In the genomic region with DNA sequence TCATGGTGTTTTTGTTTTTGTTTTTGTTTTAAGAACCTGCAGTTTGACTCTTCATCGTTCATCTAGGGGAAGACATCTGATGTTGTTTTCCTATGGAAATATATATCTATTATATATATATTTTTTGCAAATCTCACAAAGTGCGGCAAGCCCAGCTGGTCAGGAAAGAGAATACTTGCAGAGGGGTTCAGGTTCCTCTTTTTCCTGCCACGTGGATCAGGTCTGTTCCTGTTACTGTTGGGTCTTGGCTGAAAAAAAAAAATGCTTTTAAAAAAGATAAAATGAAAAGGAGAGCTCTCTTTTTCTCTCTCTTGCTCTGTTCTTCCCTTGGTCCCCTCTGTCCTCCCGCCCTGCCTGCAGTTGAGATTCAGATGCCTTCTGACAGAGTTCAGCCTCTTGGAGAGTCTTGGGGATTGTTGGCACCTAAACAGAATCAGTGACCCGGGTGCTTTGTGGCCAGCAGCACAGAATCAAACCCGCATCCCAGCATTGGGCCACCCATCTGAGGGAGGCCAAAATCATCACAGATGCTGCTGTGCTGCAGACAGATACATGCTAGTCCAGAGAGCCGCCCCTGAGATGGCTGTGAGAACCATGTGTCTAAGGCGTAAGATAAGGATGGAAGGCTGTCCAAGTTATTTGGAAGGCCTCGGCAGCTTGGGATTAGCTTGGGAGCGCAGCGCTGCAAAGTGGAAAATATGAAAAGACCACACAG, we compare ENCODE assay signal across 15 cellular contexts.
A peak's percentile ranks its signal among the peaks of the same experiment; 100 is the strongest.
DNase-seq lines count a peak whose midpoint lies in the region; ATAC-seq and TF ChIP-seq lines count a peak whose summit lies in the region.
"Had no signal": no experiment of that assay in that cellular context is flagged by ENCODE, and none has a peak within 500 bp of the region (broad histone marks: within the 10 kb centered on the region; RNA-seq: fewer than 3 reads in every experiment).

No MANE protein-coding gene starts in this region.

- peaks cover 21% of the 10 kb centered on the region for H3K4me1 Mint-ChIP-seq in Calu3 (ENCODE audit: low read depth, unreplicated experiment)

- H3K4me1 ChIP-seq in gastroesophageal sphincter (peaks cover 0 to 26% (median 5%) of the 10 kb centered on the region in 3 donors), ovary (ENCODE audit: insufficient read depth) (peaks cover 2% of the 10 kb centered on the region), mesenchymal stem cell (ENCODE audit: control insufficient read depth, insufficient read depth, low read depth, low read length) (no peaks in the 10 kb centered on the region)

- H3K4me3 ChIP-seq in NB4 (ENCODE audit: low read depth, low read length) (no peak overlapping the region), gastroesophageal sphincter (no peak overlapping the region), ovary (no peak overlapping the region), mesenchymal stem cell (ENCODE audit: insufficient read depth in 1 of 2, low read depth in 1 of 2, low read length in 2 of 2) (no peak overlapping the region)
- H3K4me3 ChIP-seq: suprapubic skin had no signal

- no peak overlapping the region for H3K9ac ChIP-seq in mesenchymal stem cell (ENCODE audit: low read length)
- H3K9ac ChIP-seq: KMS-11 had no signal

- peaks cover 0 to 4% (median 0%) of the 10 kb centered on the region in 3 donors for H3K9me3 ChIP-seq in gastroesophageal sphincter
- H3K9me3 ChIP-seq in ovary, result no peaks in the 10 kb centered on the region
- H3K9me3 ChIP-seq in mesenchymal stem cell (ENCODE audit: control insufficient read depth, low read length), result no peaks in the 10 kb centered on the region
- H3K9me3 ChIP-seq: suprapubic skin had no signal

- BruUV-seq in Calu3 (replicated peaks; lab: Mats Ljungman, UMichigan), result TSS peak; percentile 25

- no peak overlapping the region for H4K91ac ChIP-seq in mesenchymal stem cell (ENCODE audit: low read length)

- WGBS in gastroesophageal sphincter (ENCODE audit: low coverage in 1 of 2), 2 donors, result 33 to 64% methylated on average over 8 to 10 of the region's 11 CpGs
- 33 to 36% (median 35%) methylated on average over 11 of the region's 11 CpGs for WGBS in ovary, 3 donors
- 99% methylated on average over 10 of the region's 11 CpGs for WGBS in mesenchymal stem cell

- no peak overlapping the region for H2AFZ ChIP-seq in mesenchymal stem cell (ENCODE audit: low read depth, low read length)

- TF ChIP-seq CTCF in Calu3 (IDR thresholded peaks at IDR 0.05; ENCODE audit: unreplicated experiment) (no peak), NB4 (IDR thresholded peaks at IDR 0.05; ENCODE audit: low read depth, low read length) (no peak), gastroesophageal sphincter (IDR thresholded peaks at IDR 0.05) (no peak), ovary (IDR thresholded peaks at IDR 0.05) (no peak)

- no peak overlapping the region for H3K23ac ChIP-seq in mesenchymal stem cell (ENCODE audit: low read length in 2 of 2)

- H3K27ac ChIP-seq in gastroesophageal sphincter (peak overlapping the region in 3 of 4 donors; percentile 35 to 49 (median 41)), ovary (no peak overlapping the region), mesenchymal stem cell (ENCODE audit: low read length, poor library complexity, severe bottlenecking) (no peak overlapping the region)
- H3K27ac ChIP-seq: KMS-11, suprapubic skin had no signal

- TF ChIP-seq EP300 in gastroesophageal sphincter (IDR thresholded peaks at IDR 0.05), result no peak
- TF ChIP-seq EP300 in ovary (IDR thresholded peaks at IDR 0.05), result no peak

- CTCF ChIA-PET in Calu3 (lab: Charles Lee), result interaction anchor here (0.6 to 1.2 kb wide), 6 partner anchors 9 to 311 kb away, joined by 3 to 9 read pairs (median 4); no protein-coding TSS in a partner anchor

- no peak overlapping the region for H2BK15ac ChIP-seq in mesenchymal stem cell (ENCODE audit: low read depth, poor library complexity, severe bottlenecking)

- no peak overlapping the region for H3K4ac ChIP-seq in mesenchymal stem cell (ENCODE audit: low read depth in 1 of 2, low read length in 2 of 2)

- ATAC-seq in gastroesophageal sphincter (no peak), HG03097 (IDR thresholded peaks at IDR 0.05; ENCODE audit: low FRiP score, unreplicated experiment) (no peak), GM19035 (IDR thresholded peaks at IDR 0.05; ENCODE audit: unreplicated experiment) (no peak)

- H3K27me3 ChIP-seq in gastroesophageal sphincter (no peaks in the 10 kb centered on the region), ovary (no peaks in the 10 kb centered on the region), mesenchymal stem cell (ENCODE audit: control insufficient read depth in 1 of 2, insufficient read depth in 1 of 2, low read length in 2 of 2) (no peaks in the 10 kb centered on the region)
- H3K27me3 ChIP-seq: suprapubic skin had no signal

- no peaks in the 10 kb centered on the region for H3K27me3 Mint-ChIP-seq in Calu3 (ENCODE audit: unreplicated experiment)

- no peak overlapping the region for H3K27ac Mint-ChIP-seq in Calu3 (ENCODE audit: unreplicated experiment)

- H2BK5ac ChIP-seq in mesenchymal stem cell (ENCODE audit: low read depth, low read length, poor library complexity, severe bottlenecking), result no peak overlapping the region

- H4K8ac ChIP-seq in mesenchymal stem cell (ENCODE audit: low read length), result no peak overlapping the region

- peaks cover 0 to 71% of the 10 kb centered on the region in 2 donors for H3K36me3 ChIP-seq in gastroesophageal sphincter
- no peaks in the 10 kb centered on the region for H3K36me3 ChIP-seq in ovary
- peaks cover 40 to 50% of the 10 kb centered on the region in 2 experiments for H3K36me3 ChIP-seq in mesenchymal stem cell (ENCODE audit: control insufficient read depth in 1 of 2, insufficient read depth in 2 of 2, low read depth in 1 of 2, low read length in 2 of 2)

- intact Hi-C loops in Calu3 (cut with micrococcal nuclease; ENCODE audit: unreplicated experiment), result no loop called here
- intact Hi-C loops in ovary (cut with DNase I), result no loop called here

- no peaks in the 10 kb centered on the region for H3K9me3 Mint-ChIP-seq in Calu3 (ENCODE audit: low read depth, unreplicated experiment)

- peaks cover 24% of the 10 kb centered on the region for H3K79me1 ChIP-seq in mesenchymal stem cell (replicated peaks; ENCODE audit: low read length, poor library complexity, severe bottlenecking)

- no peak overlapping the region for H3K18ac ChIP-seq in mesenchymal stem cell (ENCODE audit: low read depth in 1 of 2, low read length in 2 of 2)

- H3K36me3 Mint-ChIP-seq in Calu3 (ENCODE audit: insufficient read depth, unreplicated experiment), result peaks cover 56% of the 10 kb centered on the region

- no peak overlapping the region for H2BK120ac ChIP-seq in mesenchymal stem cell (ENCODE audit: low read depth, low read length)

- TF ChIP-seq POLR2A in NB4 (IDR thresholded peaks at IDR 0.05; ENCODE audit: extremely low read depth, insufficient read length) (no peak), gastroesophageal sphincter (IDR thresholded peaks at IDR 0.05) (no peak), ovary (IDR thresholded peaks at IDR 0.05) (no peak)

- no peak overlapping the region for H2BK12ac ChIP-seq in mesenchymal stem cell (ENCODE audit: low read length in 2 of 2)

- no peak overlapping the region for H3K14ac ChIP-seq in mesenchymal stem cell (ENCODE audit: low read length in 2 of 2)

- no peak overlapping the region for H2AK5ac ChIP-seq in mesenchymal stem cell (ENCODE audit: low read length, severe bottlenecking)

- H3K4me3 Mint-ChIP-seq in Calu3 (ENCODE audit: low read depth, unreplicated experiment), result no peak overlapping the region

- H3K4me2 ChIP-seq in mesenchymal stem cell (ENCODE audit: low read length, poor library complexity, severe bottlenecking), result no peak overlapping the region
- H3K4me2 ChIP-seq: KMS-11 had no signal

- no peak for DNase-seq in Calu3
- DNase-seq in NB4 (ENCODE audit: low read depth), result peak; percentile 43
- peak; percentile 23 to 51 (median 42) for DNase-seq in ovary
- DNase-seq in NCI-H2107 (lab: John Stamatoyannopoulos, UW), result no peak
- no peak for DNase-seq in mesenchymal stem cell
- DNase-seq: activated CD8-positive, alpha-beta memory T cell treated with anti-CD3 and anti-CD28 coated beads for 24 hours; activated gamma-delta T cell treated with Interleukin-2 at 50 U/mL for 16 hours; AML-193; NCI-H187 treated with DMSO at 0.1 percent for 48 hours; T-helper 9 cell had no signal

Comparison
In these comparisons a context has a peak if more than half of its experiments do, and no peak if none do; other contexts are left out.
1. DNase-seq: peak in NB4 (single experiment) and ovary (5 of 5); none in Calu3 (single experiment), NCI-H2107 (single experiment) and mesenchymal stem cell (single experiment).
2. H3K27ac ChIP-seq: peak in gastroesophageal sphincter (3 of 4); none in ovary (0 of 2) and mesenchymal stem cell (single experiment).